In the genomic region with DNA sequence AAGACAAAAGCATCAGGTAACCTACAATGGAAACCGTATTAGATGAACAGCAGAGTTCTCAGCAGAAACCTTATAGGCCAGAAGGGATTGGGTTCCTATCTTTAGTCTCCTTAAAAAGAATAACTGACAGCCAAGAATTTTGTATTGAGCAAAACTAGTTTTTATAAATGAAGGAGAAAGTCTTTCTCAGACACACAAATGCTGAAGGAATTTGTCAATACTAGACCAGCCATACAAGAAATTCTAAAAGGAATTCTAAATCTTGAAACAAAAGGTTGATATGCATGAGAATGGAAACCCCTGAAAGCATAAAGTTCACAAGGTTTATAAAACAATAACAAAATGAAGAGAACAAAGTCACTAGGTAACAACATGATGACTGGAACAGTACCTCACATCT, we compare ENCODE assay signal across 31 cellular contexts.
"Had no signal": no experiment of that assay in that cellular context is flagged by ENCODE, and none has a peak within 500 bp of the region (broad histone marks: within the 10 kb centered on the region; RNA-seq: fewer than 3 reads in every experiment).

No MANE protein-coding gene starts in this region.

- H3K4me3 ChIP-seq: pancreas, prostate gland, skin epidermis, smooth muscle cell, spleen, suprapubic skin, testis, tibial artery, transverse colon, upper lobe of right lung, uterus had no signal

- H3K36me3 ChIP-seq: prostate gland, uterus had no signal

- ATAC-seq: naive thymus-derived CD8-positive, alpha-beta T cell; natural killer cell treated with Interleukin-12 subunit alpha and Interleukin-12 subunit beta and Interleukin-15 and Interleukin-18, amount 100 ng/mL, for 72 hours; pancreas; right cardiac atrium; sciatic nerve; stimulated activated memory B cell treated with anti-CD40 and anti-IgM and Interleukin-4, amounts not matched to agents 10 μg/mL and 1 μg/mL and 100 μg/mL, for 72 hours; stimulated activated naive CD8-positive, alpha-beta T cell treated with anti-CD3 and anti-CD28 coated beads, Interleukin-15, amount 100 ng/mL, for 72 hours; stimulated activated naive CD8-positive, alpha-beta T cell treated with anti-CD3 and anti-CD28 coated beads, Interleukin-15, Interleukin-2, amounts not matched to agents 100 U/mL and 50 U/mL, for 24 hours; upper lobe of right lung had no signal

- H3K27me3 Mint-ChIP-seq: naive thymus-derived CD8-positive, alpha-beta T cell; natural killer cell treated with Interleukin-12 subunit alpha and Interleukin-12 subunit beta and Interleukin-15 and Interleukin-18, amount 100 ng/mL, for 72 hours; stimulated activated memory B cell treated with anti-CD40 and anti-IgM and Interleukin-4, amounts not matched to agents 10 μg/mL and 1 μg/mL and 100 μg/mL, for 72 hours; stimulated activated naive CD8-positive, alpha-beta T cell treated with anti-CD3 and anti-CD28 coated beads, Interleukin-15, amount 100 ng/mL, for 72 hours; type B pancreatic cell had no signal

- H3K27ac Mint-ChIP-seq: naive thymus-derived CD8-positive, alpha-beta T cell; natural killer cell treated with Interleukin-12 subunit alpha and Interleukin-12 subunit beta and Interleukin-15 and Interleukin-18, amount 100 ng/mL, for 72 hours; nephron progenitor cell; stimulated activated memory B cell treated with anti-CD40 and anti-IgM and Interleukin-4, amounts not matched to agents 10 μg/mL and 1 μg/mL and 100 μg/mL, for 72 hours; type B pancreatic cell had no signal

- H3K27me3 ChIP-seq: neutrophil, pancreas, spleen, suprapubic skin, testis, tibial artery, transverse colon, upper lobe of right lung, uterus had no signal

- FAIRE-seq: pancreas had no signal

- H3K9me3 ChIP-seq: neutrophil, pancreas, prostate gland, suprapubic skin, testis had no signal

- DNase-seq: naive thymus-derived CD8-positive, alpha-beta T cell; nephron progenitor cell; nucleus accumbens; pancreas; retina; right cardiac atrium; spleen; stimulated activated CD4-positive, alpha-beta T cell treated with anti-CD3 and anti-CD28 coated beads, Interleukin-12 subunit alpha, Interleukin-12 subunit beta, amount 100 ng/mL, for 4 hours; stimulated activated CD4-positive, alpha-beta T cell treated with anti-CD3 and anti-CD28 coated beads, Interleukin-1b, Interleukin-23, amount 100 ng/mL, for 48 hours; stimulated activated CD4-positive, alpha-beta T cell treated with anti-CD3 and anti-CD28 coated beads, Interleukin-4, amount 100 ng/mL, for 1 hour; stimulated activated CD4-positive, alpha-beta T cell treated with anti-CD3 and anti-CD28 coated beads, Interleukin-4, amount 100 ng/mL, for 4 hours; stimulated activated CD8-positive, alpha-beta memory T cell treated with anti-CD3 and anti-CD28 coated beads, Interleukin-4, amount 100 ng/mL, for 48 hours; stimulated activated naive CD4-positive, alpha-beta T cell; stimulated activated naive CD8-positive, alpha-beta T cell treated with anti-CD3 and anti-CD28 coated beads, Interleukin-15, amount 100 ng/mL, for 72 hours; stimulated activated naive CD8-positive, alpha-beta T cell treated with anti-CD3 and anti-CD28 coated beads, Interleukin-15, Interleukin-2, amounts not matched to agents 100 U/mL and 50 U/mL, for 24 hours; substantia nigra; testis; tibial artery; transverse colon; upper lobe of right lung; uterus had no signal

- H3K4me3 Mint-ChIP-seq: natural killer cell treated with Interleukin-12 subunit alpha and Interleukin-12 subunit beta and Interleukin-15 and Interleukin-18, amount 100 ng/mL, for 72 hours; nephron progenitor cell; neural crest cell; stimulated activated memory B cell treated with anti-CD40 and anti-IgM and Interleukin-4, amounts not matched to agents 10 μg/mL and 1 μg/mL and 100 μg/mL, for 72 hours; stimulated activated naive CD8-positive, alpha-beta T cell treated with anti-CD3 and anti-CD28 coated beads, Interleukin-15, amount 100 ng/mL, for 72 hours; type B pancreatic cell had no signal

- H3K4me1 Mint-ChIP-seq: nephron progenitor cell, neural crest cell had no signal

- H3K4me1 ChIP-seq: prostate gland, suprapubic skin, testis, upper lobe of right lung, uterus had no signal
